In genomic region chr12:107760207-107760816, GRCh38 we compare ENCODE assay signal across 8 cellular contexts. TPM values are rescaled to one million over a fixed set of nuclear protein-coding genes. Genes with fewer than 3 reads are reported as not detected.
DNase-seq lines count a peak whose midpoint lies in the region; ATAC-seq, FAIRE-seq and TF ChIP-seq lines count a peak whose summit lies in the region.

No MANE protein-coding gene starts in this region.

- H3F3A ChIP-seq in PC-9 (ENCODE audit: insufficient read depth, low read depth) = peaks cover 15% of the 10 kb centered on the region

- CTCF ChIA-PET in PC-9 (lab: Charles Lee) = interaction anchor here (0.6 kb wide), 1 partner anchor 84 kb away, joined by 3 read pairs; no protein-coding TSS in a partner anchor

- DNase-seq in AG08395 (ENCODE audit: low spot score) = peak; percentile 13
- peak in 1 of 2 experiments; percentile 8 for DNase-seq in PC-9
- peak in 1 of 2 donors; percentile 66 for DNase-seq in ascending aorta (ENCODE audit: low spot score in 2 of 2)
- peak; percentile 41 for DNase-seq in small intestine
- DNase-seq in mesenteric fat pad (ENCODE audit: low spot score) = no peak

- 0 to 2% (median 1%) methylated on average over 29 to 30 of the region's 30 CpGs for WGBS in small intestine, 3 donors

- no peaks in the 10 kb centered on the region for H3K9me2 ChIP-seq in PC-9 (ENCODE audit: insufficient read depth)

- ATAC-seq in GM18868 (IDR thresholded peaks at IDR 0.05; ENCODE audit: unreplicated experiment) (peak; percentile 25), HG03103 (IDR thresholded peaks at IDR 0.05; ENCODE audit: low read depth, unreplicated experiment) (peak; percentile 27)

- H3K9me3 ChIP-seq in PC-9 (ENCODE audit: insufficient read depth, low read depth) = no peaks in the 10 kb centered on the region
- H3K9me3 ChIP-seq in ascending aorta = no peaks in the 10 kb centered on the region
- H3K9me3 ChIP-seq in iPS-18c (ENCODE audit: control insufficient read depth, insufficient read depth, low read length) = no peaks in the 10 kb centered on the region
- H3K9me3 ChIP-seq in small intestine (ENCODE audit: control insufficient read depth, low read depth) = no peaks in the 10 kb centered on the region

- H2AFZ ChIP-seq in PC-9 = peak overlapping the region; percentile 86

- H3K27ac ChIP-seq in PC-9 (no peak overlapping the region), ascending aorta (peak overlapping the region; percentile 56 to 65), small intestine (ENCODE audit: low read depth in 1 of 2, low read length in 1 of 2) (peak overlapping the region; percentile 85 to 92)

- no peak for FAIRE-seq in small intestine (lab: Jason Lieb, UNC)

- H3K36me3 ChIP-seq in PC-9 (ENCODE audit: low read depth) (peaks cover 24% of the 10 kb centered on the region), ascending aorta (peaks cover 14 to 17% of the 10 kb centered on the region in 2 donors), small intestine (ENCODE audit: control insufficient read depth in 2 of 2, insufficient read depth in 2 of 2, low read length in 2 of 2) (peaks cover 2% of the 10 kb centered on the region in 2 donors)

- peaks cover 40% of the 10 kb centered on the region for H3K79me2 ChIP-seq in PC-9 (ENCODE audit: low read depth)

- POLR2A ChIA-PET in PC-9 (lab: Charles Lee; ENCODE audit: unreplicated experiment) = no interaction called here

- H4K20me1 ChIP-seq in PC-9 (ENCODE audit: insufficient read depth) = peaks cover 6% of the 10 kb centered on the region; the same call in 1 of the 2 replicates

- no peaks in the 10 kb centered on the region for H3K27me3 ChIP-seq in PC-9 (ENCODE audit: insufficient read depth, low read depth)
- H3K27me3 ChIP-seq in ascending aorta = no peaks in the 10 kb centered on the region
- H3K27me3 ChIP-seq in small intestine (ENCODE audit: control insufficient read depth in 2 of 2, insufficient read depth in 2 of 2, low read length in 2 of 2) = no peaks in the 10 kb centered on the region

- H3K4me2 ChIP-seq in PC-9 = peak overlapping the region; percentile 98

- no TSS peak for BruUV-seq in PC-9 (replicated peaks; lab: Mats Ljungman, UMichigan)

- no peak for TF ChIP-seq CTCF in PC-9 (conservative IDR thresholded peaks at IDR 0.05)
- TF ChIP-seq CTCF in ascending aorta (IDR thresholded peaks at IDR 0.05) = no peak

- H3K4me3 ChIP-seq in PC-9 = peak overlapping the region; percentile 95
- peak overlapping the region; percentile 71 to 92 for H3K4me3 ChIP-seq in ascending aorta
- H3K4me3 ChIP-seq in iPS-18c (ENCODE audit: insufficient read depth, low read depth, low read length) = peak overlapping the region; percentile 86
- peak overlapping the region; percentile 90 to 99 for H3K4me3 ChIP-seq in small intestine (ENCODE audit: low read depth in 1 of 2, low read length in 2 of 2)

- intact Hi-C loops in PC-9 (cut with micrococcal nuclease; ENCODE audit: unreplicated experiment) = loop anchor here (2.0 to 5.0 kb wide), 2 partner anchors 73 to 124 kb away; partner anchors contain the start of gene PWP1
- intact Hi-C loops in ascending aorta (cut with DNase I) = loop anchor here (2.0 to 5.0 kb wide), 3 partner anchors 668 to 802 kb away; partner anchors contain the start of genes CRY1, FICD, ISCU and SART3

- peaks cover 26% of the 10 kb centered on the region for H3K4me1 ChIP-seq in PC-9 (replicated peaks; ENCODE audit: insufficient read depth)
- H3K4me1 ChIP-seq in ascending aorta = peaks cover 0 to 22% of the 10 kb centered on the region in 2 donors
- H3K4me1 ChIP-seq in small intestine (ENCODE audit: control insufficient read depth in 2 of 2, insufficient read depth in 1 of 2, low read depth in 1 of 2, low read length in 1 of 2) = peaks cover 6% of the 10 kb centered on the region in 2 donors

RNA-seq across cellular contexts. Expression of gene PRDM4, which starts 0.6 kb away (rescaled TPM):
- total RNA-seq in PC-9 (2021) (21.6 and 28.7 TPM in 2 replicates), ascending aorta (7.3 TPM), mesenteric fat pad (28.6 TPM)
- 10 to 100 TPM; 13.0 to 14.5 (median 13.7) TPM for polyA plus RNA-seq in small intestine

RNA-seq across cellular contexts. Expression of gene ASCL4, which starts 14.2 kb away (rescaled TPM):
- total RNA-seq in PC-9 (2021) = not detected in 2 replicates
- not detected for total RNA-seq in ascending aorta
- polyA plus RNA-seq in small intestine = not detected
- total RNA-seq in mesenteric fat pad = not detected
